In genomic region chr11:114197799-114198500, GRCh38 we compare ENCODE assay signal across 9 cellular contexts.
DNase-seq lines count a peak whose midpoint lies in the region; TF ChIP-seq lines count a peak whose summit lies in the region.
"Had no signal": no experiment of that assay in that cellular context is flagged by ENCODE, and none has a peak within 500 bp of the region (broad histone marks: within the 10 kb centered on the region; RNA-seq: fewer than 3 reads in every experiment).

No MANE protein-coding gene starts in this region.

- intact Hi-C loops in left ventricle myocardium inferior (cut with micrococcal nuclease) = no loop called here

- H3K27ac Mint-ChIP-seq in activated CD4-positive, alpha-beta memory T cell treated with anti-CD3 and anti-CD28 coated beads, Interleukin-2, amount 10 ng/mL, durations not matched to agents 7 days and 5 days = no peak overlapping the region

- peaks cover 13% of the 10 kb centered on the region for H3K4me1 Mint-ChIP-seq in activated CD4-positive, alpha-beta memory T cell treated with anti-CD3 and anti-CD28 coated beads, Interleukin-2, amount 10 ng/mL, durations not matched to agents 7 days and 5 days

- CTCF ChIA-PET in activated CD4-positive, alpha-beta memory T cell treated with anti-CD3 and anti-CD28 coated beads, Interleukin-2, amount 10 ng/mL, durations not matched to agents 7 days and 5 days (lab: Charles Lee) = interaction anchor here (0.7 to 1.0 kb wide), 3 partner anchors 17 to 137 kb away, joined by 3 read pairs; no protein-coding TSS in a partner anchor

- POLR2A ChIA-PET in activated CD4-positive, alpha-beta memory T cell treated with anti-CD3 and anti-CD28 coated beads, Interleukin-2, amount 10 ng/mL, durations not matched to agents 7 days and 5 days (lab: Charles Lee) = interaction anchor here (1.0 kb wide), 1 partner anchor 14 kb away, joined by 3 read pairs; no protein-coding TSS in a partner anchor

- H3K4me3 ChIP-seq in left ventricle myocardium inferior = peak overlapping the region; percentile 33
- no peak overlapping the region for H3K4me3 ChIP-seq in retinal pigment epithelial cell (ENCODE audit: low read length)
- H3K4me3 ChIP-seq: SK-N-MC had no signal

- no peaks in the 10 kb centered on the region for H3K9me3 Mint-ChIP-seq in activated CD4-positive, alpha-beta memory T cell treated with anti-CD3 and anti-CD28 coated beads, Interleukin-2, amount 10 ng/mL, durations not matched to agents 7 days and 5 days

- no peaks in the 10 kb centered on the region for H3K36me3 Mint-ChIP-seq in activated CD4-positive, alpha-beta memory T cell treated with anti-CD3 and anti-CD28 coated beads, Interleukin-2, amount 10 ng/mL, durations not matched to agents 7 days and 5 days (ENCODE audit: low read depth)

- H3K27me3 ChIP-seq in left ventricle myocardium inferior (ENCODE audit: low read depth) = no peaks in the 10 kb centered on the region

- no peak overlapping the region for H3K4me3 Mint-ChIP-seq in activated CD4-positive, alpha-beta memory T cell treated with anti-CD3 and anti-CD28 coated beads, Interleukin-2, amount 10 ng/mL, durations not matched to agents 7 days and 5 days

- peak overlapping the region; percentile 95 for H3K27ac ChIP-seq in left ventricle myocardium inferior (replicated peaks)
- H3K27ac ChIP-seq: SK-N-MC had no signal

- no peaks in the 10 kb centered on the region for H3K9me3 ChIP-seq in left ventricle myocardium inferior (replicated peaks)

- peaks cover 3% of the 10 kb centered on the region for H3K36me3 ChIP-seq in left ventricle myocardium inferior

- H3K4me1 ChIP-seq in left ventricle myocardium inferior = peaks cover 100% of the 10 kb centered on the region

- H3K27me3 Mint-ChIP-seq in activated CD4-positive, alpha-beta memory T cell treated with anti-CD3 and anti-CD28 coated beads, Interleukin-2, amount 10 ng/mL, durations not matched to agents 7 days and 5 days = no peaks in the 10 kb centered on the region

- DNase-seq in Daoy (ENCODE audit: low read depth) (peak; percentile 83), astrocyte of the hippocampus (ENCODE audit: low read depth, low spot score) (peak; percentile 92), left ventricle myocardium inferior (peak; percentile 81), retinal pigment epithelial cell (ENCODE audit: low read depth) (peak; percentile 95), midbrain (lab: John Stamatoyannopoulos, UW) (no peak), HuH-7.5 (ENCODE audit: low spot score) (no peak), SKM-1 (lab: John Stamatoyannopoulos, UW; ENCODE audit: unreplicated experiment) (no peak)
- DNase-seq in activated CD4-positive, alpha-beta memory T cell treated with anti-CD3 and anti-CD28 coated beads, Interleukin-2, amount 10 ng/mL, durations not matched to agents 7 days and 5 days = no peak

- peak; percentile 26 for TF ChIP-seq CTCF in left ventricle myocardium inferior (IDR thresholded peaks at IDR 0.05; ENCODE audit: borderline replicate concordance)
- TF ChIP-seq CTCF in retinal pigment epithelial cell (conservative IDR thresholded peaks at IDR 0.05; ENCODE audit: low read depth, low read length) = no peak

Comparison
In these comparisons a context has a peak if more than half of its experiments do, and no peak if none do; other contexts are left out.
1. DNase-seq: peak in Daoy (single experiment), astrocyte of the hippocampus (single experiment), left ventricle myocardium inferior (single experiment) and retinal pigment epithelial cell (single experiment); none in activated CD4-positive, alpha-beta memory T cell treated with anti-CD3 and anti-CD28 coated beads, Interleukin-2, amount 10 ng/mL, durations not matched to agents 7 days and 5 days (single experiment), midbrain (single experiment), HuH-7.5 (single experiment) and SKM-1 (single experiment).